Comparison of ENCODE assay signal across 14 cellular contexts in genomic region chr10:110647136-110647430, GRCh38.
"Had no signal": no experiment of that assay in that cellular context is flagged by ENCODE, and none has a peak within 500 bp of the region (broad histone marks: within the 10 kb centered on the region; RNA-seq: fewer than 3 reads in every experiment).

No MANE protein-coding gene starts in this region.

- H3K9me3 ChIP-seq: body of pancreas, ovary had no signal

- H3K4me3 ChIP-seq: body of pancreas, lung, neural progenitor cell, ovary had no signal

- H3K36me3 ChIP-seq: neural progenitor cell, ovary had no signal

- H3K36me3 Mint-ChIP-seq: neural progenitor cell; stimulated activated memory B cell treated with anti-CD40 and anti-IgM and Interleukin-4, amounts not matched to agents 10 μg/mL and 1 μg/mL and 100 μg/mL, for 72 hours had no signal

- ATAC-seq: activated T-cell treated with anti-CD3 and anti-CD28 coated beads, Interleukin-2, amount 50 U/mL, for 72 hours; body of pancreas; stimulated activated memory B cell treated with anti-CD40 and anti-IgM and Interleukin-4, amounts not matched to agents 10 μg/mL and 1 μg/mL and 100 μg/mL, for 72 hours had no signal

- DNase-seq: activated CD4-positive, alpha-beta T cell treated with anti-CD3 and anti-CD28 coated beads, Interleukin-2, amount 10 ng/mL, durations not matched to agents 24 days and 14 days; activated CD4-positive, CD25-positive, alpha-beta regulatory T cell; activated CD8-positive, alpha-beta memory T cell treated with anti-CD3 and anti-CD28 coated beads, Interleukin-2, amount 50 U/mL, for 48 hours; activated naive CD8-positive, alpha-beta T cell treated with anti-CD3 and anti-CD28 coated beads for 36 hours; activated T-cell treated with anti-CD3 and anti-CD28 coated beads, Interleukin-2, amount 50 U/mL, for 72 hours; amygdala; body of pancreas; cortex of kidney; effector memory CD4-positive, alpha-beta T cell; ovary had no signal

- H3K27me3 ChIP-seq: ovary had no signal

- H3K27ac Mint-ChIP-seq: activated CD4-positive, alpha-beta T cell treated with anti-CD3 and anti-CD28 coated beads, Interleukin-2, amount 10 ng/mL, durations not matched to agents 24 days and 14 days; activated naive CD8-positive, alpha-beta T cell treated with anti-CD3 and anti-CD28 coated beads for 36 hours; activated T-cell treated with anti-CD3 and anti-CD28 coated beads, Interleukin-2, amount 50 U/mL, for 72 hours; neural progenitor cell; stimulated activated memory B cell treated with anti-CD40 and anti-IgM and Interleukin-4, amounts not matched to agents 10 μg/mL and 1 μg/mL and 100 μg/mL, for 72 hours had no signal

- H3K9me3 Mint-ChIP-seq: activated CD4-positive, alpha-beta T cell treated with anti-CD3 and anti-CD28 coated beads, Interleukin-2, amount 10 ng/mL, durations not matched to agents 24 days and 14 days; activated naive CD8-positive, alpha-beta T cell treated with anti-CD3 and anti-CD28 coated beads for 36 hours; activated T-cell treated with anti-CD3 and anti-CD28 coated beads, Interleukin-2, amount 50 U/mL, for 72 hours; neural progenitor cell; stimulated activated memory B cell treated with anti-CD40 and anti-IgM and Interleukin-4, amounts not matched to agents 10 μg/mL and 1 μg/mL and 100 μg/mL, for 72 hours had no signal

- H3K4me3 Mint-ChIP-seq: activated CD4-positive, alpha-beta T cell treated with anti-CD3 and anti-CD28 coated beads, Interleukin-2, amount 10 ng/mL, durations not matched to agents 24 days and 14 days; activated naive CD8-positive, alpha-beta T cell treated with anti-CD3 and anti-CD28 coated beads for 36 hours; activated T-cell treated with anti-CD3 and anti-CD28 coated beads, Interleukin-2, amount 50 U/mL, for 72 hours; neural progenitor cell; stimulated activated memory B cell treated with anti-CD40 and anti-IgM and Interleukin-4, amounts not matched to agents 10 μg/mL and 1 μg/mL and 100 μg/mL, for 72 hours had no signal

- H3K27ac ChIP-seq: body of pancreas, epithelial cell of prostate, neural progenitor cell, ovary had no signal
